Comparison of ENCODE assay signal across 20 cellular contexts in the genomic region with DNA sequence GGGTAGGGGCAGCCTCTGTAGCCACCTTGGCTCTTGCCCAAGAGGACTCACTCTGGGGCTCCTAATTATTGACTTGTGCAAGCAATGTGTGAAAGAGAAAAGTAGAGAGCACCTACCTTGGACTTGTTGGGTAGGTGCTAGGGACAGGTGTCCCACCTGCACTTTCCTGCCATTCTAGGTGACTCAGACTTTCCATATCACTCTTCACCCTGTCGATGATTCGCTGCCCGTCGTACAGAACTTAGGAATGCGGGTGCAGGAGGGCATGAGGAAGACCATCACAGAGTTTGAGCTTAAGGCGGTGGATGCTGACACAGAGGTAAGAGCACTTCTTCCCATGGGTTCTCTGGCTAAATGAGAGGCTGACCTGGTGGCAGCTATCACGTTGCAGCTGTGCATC.
"Had no signal": no experiment of that assay in that cellular context is flagged by ENCODE, and none has a peak within 500 bp of the region (broad histone marks: within the 10 kb centered on the region; RNA-seq: fewer than 3 reads in every experiment).

No MANE protein-coding gene starts in this region.

- H3K27ac Mint-ChIP-seq: dendritic cell treated with granulocyte-macrophage colony-stimulating factor and Interleukin-4, amounts not matched to agents 40 ng/mL and 50 ng/mL, for 4 days; effector memory CD8-positive, alpha-beta T cell; naive thymus-derived CD8-positive, alpha-beta T cell had no signal

- H3K79me2 ChIP-seq: hepatocyte had no signal

- H3K9me3 ChIP-seq: esophagus squamous epithelium, mucosa of descending colon, ovary, right atrium auricular region, sigmoid colon, suprapubic skin, thyroid gland, upper lobe of left lung, uterus had no signal

- H2AFZ ChIP-seq: hepatocyte had no signal

- H3K4me2 ChIP-seq: hepatocyte had no signal

- H3K4me1 ChIP-seq: esophagus squamous epithelium, right atrium auricular region, sigmoid colon, suprapubic skin, thyroid gland, upper lobe of left lung, uterus had no signal

- H3K4me1 Mint-ChIP-seq: naive thymus-derived CD8-positive, alpha-beta T cell had no signal

- H3K4me3 Mint-ChIP-seq: dendritic cell treated with granulocyte-macrophage colony-stimulating factor and Interleukin-4, amounts not matched to agents 40 ng/mL and 50 ng/mL, for 4 days; effector memory CD8-positive, alpha-beta T cell; naive thymus-derived CD8-positive, alpha-beta T cell had no signal

- H3K9me3 Mint-ChIP-seq: effector memory CD8-positive, alpha-beta T cell had no signal

- H3K27me3 ChIP-seq: esophagus squamous epithelium, hepatocyte, ovary, right atrium auricular region, sigmoid colon, suprapubic skin, thyroid gland, upper lobe of left lung, uterus had no signal

- H3K27me3 Mint-ChIP-seq: dendritic cell treated with granulocyte-macrophage colony-stimulating factor and Interleukin-4, amounts not matched to agents 40 ng/mL and 50 ng/mL, for 4 days had no signal

- ATAC-seq: effector memory CD8-positive, alpha-beta T cell; mucosa of descending colon; naive thymus-derived CD8-positive, alpha-beta T cell had no signal

- FAIRE-seq: colon had no signal

- H3K4me3 ChIP-seq: esophagus squamous epithelium, hepatocyte, mucosa of descending colon, ovary, right atrium auricular region, sigmoid colon, skin epidermis, suprapubic skin, thyroid gland, upper lobe of left lung, uterus had no signal

- H3K36me3 ChIP-seq: esophagus squamous epithelium, ovary, right atrium auricular region, sigmoid colon, suprapubic skin, upper lobe of left lung, uterus had no signal

- DNase-seq: effector memory CD8-positive, alpha-beta T cell; esophagus squamous epithelium; foreskin fibroblast; head of caudate nucleus; mucosa of descending colon; naive thymus-derived CD8-positive, alpha-beta T cell; ovary; sigmoid colon; stimulated activated CD4-positive, alpha-beta T cell treated with anti-CD3 and anti-CD28 coated beads, Interleukin-2, amount 100 ng/mL, for 24 hours; stimulated activated CD4-positive, alpha-beta T cell treated with anti-CD3 and anti-CD28 coated beads, Interleukin-4, amount 100 ng/mL, for 4 hours; stimulated activated naive CD4-positive, alpha-beta T cell treated with Interleukin-2 at 50 U/mL for 16 hours; thyroid gland; upper lobe of left lung; uterus had no signal

- H3K36me3 Mint-ChIP-seq: naive thymus-derived CD8-positive, alpha-beta T cell had no signal

- H3K27ac ChIP-seq: esophagus squamous epithelium, hepatocyte, ovary, right atrium auricular region, sigmoid colon, skin epidermis, suprapubic skin, thyroid gland, upper lobe of left lung, uterus had no signal
